Comparison of ENCODE assay signal across 14 cellular contexts in genomic region chr1:1759456-1760344, GRCh38. TPM values are rescaled to one million over a fixed set of nuclear protein-coding genes. Genes with fewer than 3 reads are reported as not detected.
A peak's percentile ranks its signal among the peaks of the same experiment; 100 is the strongest.
DNase-seq lines count a peak whose midpoint lies in the region; ATAC-seq, FAIRE-seq and TF ChIP-seq lines count a peak whose summit lies in the region.
"Had no signal": no experiment of that assay in that cellular context is flagged by ENCODE, and none has a peak within 500 bp of the region (broad histone marks: within the 10 kb centered on the region; RNA-seq: fewer than 3 reads in every experiment).

No MANE protein-coding gene starts in this region.

- H3K27ac Mint-ChIP-seq in MCF 10A (ENCODE audit: low read depth, unreplicated experiment): peak overlapping the region; percentile 64
- H3K27ac Mint-ChIP-seq: nephron, T-cell had no signal

- BruUV-seq in MCF 10A (replicated peaks; lab: Mats Ljungman, UMichigan) (no TSS peak), mammary epithelial cell (replicated peaks; lab: Mats Ljungman, UMichigan) (no TSS peak)

- H3K36me3 ChIP-seq in mammary epithelial cell (ENCODE audit: insufficient read depth, low read length) (peaks cover 8% of the 10 kb centered on the region), right lobe of liver (peaks cover 0 to 53% (median 17%) of the 10 kb centered on the region in 4 donors), thyroid gland (peaks cover 26 to 42% of the 10 kb centered on the region in 2 donors), SJCRH30 (peaks cover 70% of the 10 kb centered on the region)

- no peaks in the 10 kb centered on the region for H3K9me3 Mint-ChIP-seq in MCF 10A (ENCODE audit: unreplicated experiment)
- H3K9me3 Mint-ChIP-seq: activated T-cell treated with anti-CD3 and anti-CD28 coated beads, Interleukin-2, amount 50 U/mL, for 4 hours; nephron; T-cell had no signal

- ATAC-seq in right lobe of liver: peak in 3 of 4 donors; percentile 4 to 25 (median 4)
- ATAC-seq: activated T-cell treated with anti-CD3 and anti-CD28 coated beads, Interleukin-2, amount 50 U/mL, for 4 hours; T-cell had no signal

- peak overlapping the region; percentile 55 for H3K4me3 Mint-ChIP-seq in MCF 10A (ENCODE audit: unreplicated experiment)
- H3K4me3 Mint-ChIP-seq: activated T-cell treated with anti-CD3 and anti-CD28 coated beads, Interleukin-2, amount 50 U/mL, for 4 hours; nephron; T-cell had no signal

- no peak for FAIRE-seq in frontal cortex (lab: Jason Lieb, UNC)

- in situ Hi-C loops in mammary epithelial cell (cut with MboI; ENCODE audit: low sequenced_read_pairs in 2 of 2): no loop called here

- no peak overlapping the region for H3K4me2 ChIP-seq in mammary epithelial cell (ENCODE audit: insufficient read depth, low read depth, low read length)

- no peak overlapping the region for H3K9ac ChIP-seq in mammary epithelial cell (ENCODE audit: insufficient read depth, low read length)

- H3K4me1 Mint-ChIP-seq in MCF 10A (ENCODE audit: insufficient read depth, unreplicated experiment): peaks cover 43% of the 10 kb centered on the region
- H3K4me1 Mint-ChIP-seq: nephron, T-cell had no signal

- no peak overlapping the region for H2AFZ ChIP-seq in mammary epithelial cell (ENCODE audit: low read depth, low read length)

- H3K9me3 ChIP-seq in mammary epithelial cell (replicated peaks; ENCODE audit: insufficient read depth, low read length): no peaks in the 10 kb centered on the region
- no peaks in the 10 kb centered on the region for H3K9me3 ChIP-seq in right lobe of liver
- no peaks in the 10 kb centered on the region for H3K9me3 ChIP-seq in thyroid gland
- no peaks in the 10 kb centered on the region for H3K9me3 ChIP-seq in SJCRH30 (replicated peaks)
- H3K9me3 ChIP-seq: thoracic aorta had no signal

- intact Hi-C loops in MCF 10A (cut with micrococcal nuclease) (no loop called here), mammary epithelial cell (cut with micrococcal nuclease) (loop anchor here (10.0 kb wide), 1 partner anchor 285 kb away; no protein-coding TSS in a partner anchor), right lobe of liver (cut with DNase I) (loop anchor here (5.0 to 10.0 kb wide), 2 partner anchors 145 to 148 kb away; no protein-coding TSS in a partner anchor), thyroid gland (cut with DNase I) (loop anchor here (5.0 kb wide), 1 partner anchor 148 kb away; no protein-coding TSS in a partner anchor)

- H3K36me3 Mint-ChIP-seq in MCF 10A (ENCODE audit: insufficient read depth, unreplicated experiment): peaks cover 91% of the 10 kb centered on the region

- CTCF ChIA-PET in MCF 10A (lab: Yijun Ruan, JAX): interaction anchor here (0.6 kb wide), 1 partner anchor 387 kb away, joined by 4 read pairs; no protein-coding TSS in a partner anchor
- CTCF ChIA-PET in mammary epithelial cell (lab: Charles Lee; ENCODE audit: low non-redundant PET): no interaction called here
- CTCF ChIA-PET in RWPE1 (lab: Yijun Ruan, JAX): interaction anchor here (1.2 kb wide), 1 partner anchor 35 kb away, joined by 3 read pairs; no protein-coding TSS in a partner anchor

- WGBS in mammary epithelial cell (ENCODE audit: low coverage, missing lambda C conversion rate): 95% methylated on average over 11 of the region's 37 CpGs
- 16% methylated on average over 16 of the region's 37 CpGs for WGBS in right lobe of liver (ENCODE audit: insufficient coverage, low coverage, low lambda C conversion rate, missing lambda C conversion rate)
- 92 to 95% methylated on average over 34 of the region's 37 CpGs for WGBS in thyroid gland, 2 donors

- H4K20me1 ChIP-seq in mammary epithelial cell (ENCODE audit: insufficient read depth, low read length): peaks cover 4% of the 10 kb centered on the region

- H3K27me3 ChIP-seq in mammary epithelial cell (ENCODE audit: insufficient read depth, low read length) (no peaks in the 10 kb centered on the region), right lobe of liver (no peaks in the 10 kb centered on the region), thyroid gland (no peaks in the 10 kb centered on the region), SJCRH30 (no peaks in the 10 kb centered on the region)
- H3K27me3 ChIP-seq: dorsolateral prefrontal cortex had no signal

- POLR2A ChIA-PET in MCF 10A (lab: Yijun Ruan, JAX) (interaction anchor here (0.5 to 2.5 kb wide), 4 partner anchors 17 to 25 kb away, joined by 3 to 14 read pairs (median 6); no protein-coding TSS in a partner anchor), RWPE1 (lab: Yijun Ruan, JAX; ENCODE audit: low non-redundant PET) (no interaction called here)

- TF ChIP-seq POLR2A in right lobe of liver (IDR thresholded peaks at IDR 0.05): no peak
- TF ChIP-seq POLR2A in thyroid gland (IDR thresholded peaks at IDR 0.05): no peak

- peaks cover 60% of the 10 kb centered on the region for H3K79me2 ChIP-seq in mammary epithelial cell (ENCODE audit: insufficient read depth, low read length)

- H3K4me1 ChIP-seq in mammary epithelial cell (ENCODE audit: insufficient read depth, low read length): peaks cover 24% of the 10 kb centered on the region
- H3K4me1 ChIP-seq in right lobe of liver: peaks cover 0 to 56% (median 23%) of the 10 kb centered on the region in 4 donors
- H3K4me1 ChIP-seq in thyroid gland: peaks cover 33 to 39% of the 10 kb centered on the region in 2 donors
- H3K4me1 ChIP-seq in SJCRH30: no peaks in the 10 kb centered on the region

- H3K27ac ChIP-seq in mammary epithelial cell (ENCODE audit: insufficient read depth, low read depth, low read length) (no peak overlapping the region), RWPE1 (peak overlapping the region; percentile 89), right lobe of liver (peak overlapping the region; percentile 71 to 95 (median 92)), thyroid gland (peak overlapping the region; percentile 90 to 95 (median 91)), SJCRH30 (no peak overlapping the region)
- H3K27ac ChIP-seq: thoracic aorta had no signal

- TF ChIP-seq CTCF in MCF 10A (IDR thresholded peaks at IDR 0.05; ENCODE audit: unreplicated experiment) (no peak), mammary epithelial cell (conservative IDR thresholded peaks at IDR 0.05 in 1 of 2, IDR thresholded peaks at IDR 0.05 in 1 of 2; ENCODE audit: extremely low read depth in 1 of 2, insufficient read depth in 1 of 2, low read depth in 1 of 2, low read length in 2 of 2) (no peak), RWPE1 (conservative IDR thresholded peaks at IDR 0.05; ENCODE audit: low read depth) (no peak), right lobe of liver (IDR thresholded peaks at IDR 0.05) (no peak), thyroid gland (IDR thresholded peaks at IDR 0.05) (no peak)

- no peak overlapping the region for H3K4me3 ChIP-seq in mammary epithelial cell (replicated peaks in 1 of 3; ENCODE audit: insufficient read depth in 1 of 3, low read depth in 2 of 3, low read length in 3 of 3)
- H3K4me3 ChIP-seq in right lobe of liver: no peak overlapping the region
- H3K4me3 ChIP-seq in thyroid gland (replicated peaks in 1 of 3): no peak overlapping the region
- H3K4me3 ChIP-seq in SJCRH30: no peak overlapping the region
- H3K4me3 ChIP-seq: dorsolateral prefrontal cortex, skin epidermis, thoracic aorta had no signal

- DNase-seq in MCF 10A (ENCODE audit: unreplicated experiment) (no peak), mammary epithelial cell (no peak), RWPE1 (ENCODE audit: low spot score) (no peak), right lobe of liver (peak; percentile 53 to 90 (median 83)), thyroid gland (no peak), frontal cortex (ENCODE audit: low spot score in 2 of 2) (no peak), NCI-H1105 (lab: John Stamatoyannopoulos, UW) (no peak), SJCRH30 (no peak)
- DNase-seq: activated T-cell treated with anti-CD3 and anti-CD28 coated beads, Interleukin-2, amount 50 U/mL, for 4 hours; T-cell had no signal

- H3K27me3 Mint-ChIP-seq in MCF 10A (ENCODE audit: insufficient read depth, unreplicated experiment): no peaks in the 10 kb centered on the region
- H3K27me3 Mint-ChIP-seq: T-cell had no signal

- dilution Hi-C loops in mammary epithelial cell (cut with HindIII; ENCODE audit: low sequenced_read_pairs): loop anchor here (5.0 kb wide), 4 partner anchors 38 to 128 kb away; partner anchors contain the start of gene SLC35E2B

RNA-seq across cellular contexts. Expression of gene NADK, which starts 18.6 kb away (rescaled TPM):
- 106 and 107 TPM in 2 replicates for total RNA-seq in MCF 10A (2022)
- 10 to 100 TPM; 34.2 to 67.8 TPM for total RNA-seq in mammary epithelial cell
- polyA plus RNA-seq in mammary epithelial cell: 41.0 TPM
- polyA minus RNA-seq in mammary epithelial cell: 39.0 TPM
- total RNA-seq in right lobe of liver: 100 to 1,000 TPM in 3 of 6 experiments, 10 to 100 TPM in 3; 80.3 to 143 (median 100) TPM
- total RNA-seq in thyroid gland: 10 to 100 TPM; 64.8 to 91.4 (median 84.2) TPM
- total RNA-seq in frontal cortex: 23.2 TPM
- total RNA-seq in SJCRH30 (2014; rRNA removed; shearing (Covaris generic)): 65.2 and 74.6 TPM in 2 replicates

RNA-seq across cellular contexts. Expression of gene CDK11A, which starts 35.5 kb away (rescaled TPM):
- total RNA-seq in MCF 10A (2022) (43.8 and 54.0 TPM in 2 replicates), mammary epithelial cell (10 to 100 TPM in 1 of 2 donors, 1 to 10 TPM in 1; 9.8 to 48.0 TPM), right lobe of liver (10 to 100 TPM in 4 of 6 experiments, 1 to 10 TPM in 2; 8.4 to 25.2 (median 11.0) TPM), thyroid gland (10 to 100 TPM; 14.7 to 36.1 (median 29.5) TPM), frontal cortex (18.3 TPM)
- 4.3 TPM for polyA plus RNA-seq in mammary epithelial cell
- polyA minus RNA-seq in mammary epithelial cell: 1.8 TPM
- total RNA-seq in SJCRH30 (2014; rRNA removed; shearing (Covaris generic)): 20.1 and 29.4 TPM in 2 replicates

Comparison
In these comparisons a context has a peak if more than half of its experiments do, and no peak if none do; other contexts are left out.
1. DNase-seq: peak in right lobe of liver (3 of 3); none in MCF 10A (single experiment), mammary epithelial cell (single experiment), RWPE1 (single experiment), thyroid gland (0 of 2), frontal cortex (0 of 2), NCI-H1105 (single experiment) and SJCRH30 (0 of 2).
2. H3K27ac ChIP-seq: peak in RWPE1 (single experiment), right lobe of liver (3 of 3) and thyroid gland (3 of 3); none in mammary epithelial cell (single experiment) and SJCRH30 (single experiment).